1 cellular context compared by ENCODE assay signal in the genomic region with DNA sequence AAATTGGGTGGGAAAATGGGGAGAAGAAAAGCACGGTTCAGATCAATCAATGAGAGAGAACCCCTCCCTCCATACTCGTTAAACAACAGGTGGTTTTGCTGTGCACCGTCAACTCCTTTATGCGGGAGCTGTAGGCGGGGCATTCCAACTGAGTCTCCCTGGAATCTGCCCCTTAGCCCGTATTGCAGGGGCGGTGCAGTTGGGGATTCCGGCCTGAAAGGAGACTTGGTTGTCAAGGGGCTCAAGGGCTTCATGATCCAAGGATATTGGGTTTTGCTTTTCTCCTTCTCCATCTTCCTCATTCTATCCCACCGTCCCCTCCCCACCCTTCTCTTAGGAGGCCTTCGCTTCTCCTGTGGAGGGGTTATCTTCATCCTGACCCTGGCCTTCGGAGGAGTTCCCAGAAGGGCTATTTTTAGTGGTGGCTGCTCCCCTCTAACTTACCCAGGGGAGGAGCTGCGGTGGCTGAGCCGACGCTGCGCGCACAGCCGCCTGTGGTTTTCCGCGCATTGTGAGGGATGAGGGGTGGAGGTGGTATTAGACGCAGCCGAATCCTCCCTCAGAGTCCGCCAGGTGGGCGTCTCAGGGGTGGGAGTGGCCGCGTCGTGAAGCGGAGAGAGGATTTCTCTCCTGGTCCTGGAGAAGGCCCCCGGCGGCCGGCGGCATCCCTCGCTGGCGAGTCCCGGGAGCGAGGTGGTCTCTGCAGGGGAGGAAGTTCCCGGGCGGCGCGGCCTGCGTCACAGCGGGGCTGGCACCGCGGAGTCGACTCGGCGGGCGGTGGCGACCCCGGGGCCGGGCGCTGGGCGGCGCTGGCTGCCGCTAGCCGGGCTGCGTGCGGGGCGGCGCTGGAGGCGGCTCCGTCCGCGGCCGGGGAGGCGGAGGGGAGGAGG.
TF ChIP-seq lines count a peak whose summit lies in the region.

No MANE protein-coding gene starts in this region.

TF ChIP-seq in K562, 482 proteins besides CTCF, POLR2A, EP300 and RAD21 (continued from another document and continues in another):
- TF ChIP-seq SIRT6 (IDR thresholded peaks at IDR 0.05; ENCODE audit: low read depth, low read length) (no peak), FOXJ2 (tag; IDR thresholded peaks at IDR 0.05) (no peak), ZNF408 (CRISPR knock-in tag; IDR thresholded peaks at IDR 0.05; ENCODE audit: low read depth) (no peak), SREBF1 (IDR thresholded peaks at IDR 0.05; ENCODE audit: borderline replicate concordance, low read depth, low read length) (no peak), NCOR1 (IDR thresholded peaks at IDR 0.05) (no peak), BCOR (IDR thresholded peaks at IDR 0.05) (no peak), NRF1 (conservative IDR thresholded peaks at IDR 0.05 in 1 of 2, IDR thresholded peaks at IDR 0.05 in 1 of 2) (peak; percentile 83 to 84), SMARCA4 (IDR thresholded peaks at IDR 0.05) (no peak), ZEB2 (IDR thresholded peaks at IDR 0.05) (0 out of 2 replicates have a peak, but pooled peaks have one; percentile 46), POLR2AphosphoS5 (IDR thresholded peaks at IDR 0.05; ENCODE audit: control insufficient read depth, insufficient read depth, low read depth, low read length) (no peak), PURB (CRISPR knock-in tag; IDR thresholded peaks at IDR 0.05; ENCODE audit: low read depth) (no peak), ZNF75A (CRISPR knock-in tag; IDR thresholded peaks at IDR 0.05) (no peak), ARID2 (IDR thresholded peaks at IDR 0.05) (no peak), RBM17 (IDR thresholded peaks at IDR 0.05; ENCODE audit: borderline replicate concordance, low read depth, low read length) (no peak), CC2D1A (IDR thresholded peaks at IDR 0.05) (no peak), FOSL1 (tag; conservative IDR thresholded peaks at IDR 0.05) (no peak), CREB1 (IDR thresholded peaks at IDR 0.05) (peak; percentile 63; the same call in 1 of the 2 replicates), CREB1 (CRISPR knock-in tag; IDR thresholded peaks at IDR 0.05) (no peak), ZNF217 (CRISPR knock-in tag; IDR thresholded peaks at IDR 0.05) (no peak), NR4A1 (CRISPR knock-in tag; IDR thresholded peaks at IDR 0.05) (no peak), NR4A1 (tag; IDR thresholded peaks at IDR 0.05) (no peak), POLR2H (tag; IDR thresholded peaks at IDR 0.05; ENCODE audit: low read depth) (no peak), SIN3B (IDR thresholded peaks at IDR 0.05; ENCODE audit: low read depth) (no peak), CCNT2 (IDR thresholded peaks at IDR 0.05; ENCODE audit: borderline replicate concordance, extremely low read depth, insufficient read length, low read depth, low read length) (peak; percentile 29), ZNF24 (IDR thresholded peaks at IDR 0.05) (0 out of 2 replicates have a peak, but pooled peaks have one; percentile 17), RBFOX2 (IDR thresholded peaks at IDR 0.05; ENCODE audit: low read depth, low read length) (no peak), MEF2A (IDR thresholded peaks at IDR 0.05; ENCODE audit: control insufficient read depth, low read depth, low read length) (peak; percentile 68; the same call in 1 of the 2 replicates), FIP1L1 (IDR thresholded peaks at IDR 0.05; ENCODE audit: low read depth, low read length, poor library complexity, severe bottlenecking) (no peak), EP400 (IDR thresholded peaks at IDR 0.05) (no peak), CBFA2T3 (IDR thresholded peaks at IDR 0.05) (no peak)
- TF ChIP-seq, protein P1, sequence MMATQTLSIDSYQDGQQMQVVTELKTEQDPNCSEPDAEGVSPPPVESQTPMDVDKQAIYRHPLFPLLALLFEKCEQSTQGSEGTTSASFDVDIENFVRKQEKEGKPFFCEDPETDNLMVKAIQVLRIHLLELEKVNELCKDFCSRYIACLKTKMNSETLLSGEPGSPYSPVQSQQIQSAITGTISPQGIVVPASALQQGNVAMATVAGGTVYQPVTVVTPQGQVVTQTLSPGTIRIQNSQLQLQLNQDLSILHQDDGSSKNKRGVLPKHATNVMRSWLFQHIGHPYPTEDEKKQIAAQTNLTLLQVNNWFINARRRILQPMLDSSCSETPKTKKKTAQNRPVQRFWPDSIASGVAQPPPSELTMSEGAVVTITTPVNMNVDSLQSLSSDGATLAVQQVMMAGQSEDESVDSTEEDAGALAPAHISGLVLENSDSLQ (IDR thresholded peaks at IDR 0.05), result no peak
- TF ChIP-seq, protein P2, sequence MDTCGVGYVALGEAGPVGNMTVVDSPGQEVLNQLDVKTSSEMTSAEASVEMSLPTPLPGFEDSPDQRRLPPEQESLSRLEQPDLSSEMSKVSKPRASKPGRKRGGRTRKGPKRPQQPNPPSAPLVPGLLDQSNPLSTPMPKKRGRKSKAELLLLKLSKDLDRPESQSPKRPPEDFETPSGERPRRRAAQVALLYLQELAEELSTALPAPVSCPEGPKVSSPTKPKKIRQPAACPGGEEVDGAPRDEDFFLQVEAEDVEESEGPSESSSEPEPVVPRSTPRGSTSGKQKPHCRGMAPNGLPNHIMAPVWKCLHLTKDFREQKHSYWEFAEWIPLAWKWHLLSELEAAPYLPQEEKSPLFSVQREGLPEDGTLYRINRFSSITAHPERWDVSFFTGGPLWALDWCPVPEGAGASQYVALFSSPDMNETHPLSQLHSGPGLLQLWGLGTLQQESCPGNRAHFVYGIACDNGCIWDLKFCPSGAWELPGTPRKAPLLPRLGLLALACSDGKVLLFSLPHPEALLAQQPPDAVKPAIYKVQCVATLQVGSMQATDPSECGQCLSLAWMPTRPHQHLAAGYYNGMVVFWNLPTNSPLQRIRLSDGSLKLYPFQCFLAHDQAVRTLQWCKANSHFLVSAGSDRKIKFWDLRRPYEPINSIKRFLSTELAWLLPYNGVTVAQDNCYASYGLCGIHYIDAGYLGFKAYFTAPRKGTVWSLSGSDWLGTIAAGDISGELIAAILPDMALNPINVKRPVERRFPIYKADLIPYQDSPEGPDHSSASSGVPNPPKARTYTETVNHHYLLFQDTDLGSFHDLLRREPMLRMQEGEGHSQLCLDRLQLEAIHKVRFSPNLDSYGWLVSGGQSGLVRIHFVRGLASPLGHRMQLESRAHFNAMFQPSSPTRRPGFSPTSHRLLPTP (IDR thresholded peaks at IDR 0.05; ENCODE audit: borderline replicate concordance, extremely low read depth, insufficient read length), result no peak
- TF ChIP-seq, protein P3, sequence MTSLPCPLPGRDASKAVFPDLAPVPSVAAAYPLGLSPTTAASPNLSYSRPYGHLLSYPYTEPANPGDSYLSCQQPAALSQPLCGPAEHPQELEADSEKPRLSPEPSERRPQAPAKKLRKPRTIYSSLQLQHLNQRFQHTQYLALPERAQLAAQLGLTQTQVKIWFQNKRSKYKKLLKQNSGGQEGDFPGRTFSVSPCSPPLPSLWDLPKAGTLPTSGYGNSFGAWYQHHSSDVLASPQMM (CRISPR knock-in tag; IDR thresholded peaks at IDR 0.05), result no peak
- TF ChIP-seq, protein P4, sequence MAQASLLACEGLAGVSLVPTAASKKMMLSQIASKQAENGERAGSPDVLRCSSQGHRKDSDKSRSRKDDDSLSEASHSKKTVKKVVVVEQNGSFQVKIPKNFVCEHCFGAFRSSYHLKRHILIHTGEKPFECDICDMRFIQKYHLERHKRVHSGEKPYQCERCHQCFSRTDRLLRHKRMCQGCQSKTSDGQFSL (CRISPR knock-in tag; IDR thresholded peaks at IDR 0.05), result no peak
- TF ChIP-seq, protein P4 (tag; IDR thresholded peaks at IDR 0.05), result no peak
- TF ChIP-seq, protein P5, sequence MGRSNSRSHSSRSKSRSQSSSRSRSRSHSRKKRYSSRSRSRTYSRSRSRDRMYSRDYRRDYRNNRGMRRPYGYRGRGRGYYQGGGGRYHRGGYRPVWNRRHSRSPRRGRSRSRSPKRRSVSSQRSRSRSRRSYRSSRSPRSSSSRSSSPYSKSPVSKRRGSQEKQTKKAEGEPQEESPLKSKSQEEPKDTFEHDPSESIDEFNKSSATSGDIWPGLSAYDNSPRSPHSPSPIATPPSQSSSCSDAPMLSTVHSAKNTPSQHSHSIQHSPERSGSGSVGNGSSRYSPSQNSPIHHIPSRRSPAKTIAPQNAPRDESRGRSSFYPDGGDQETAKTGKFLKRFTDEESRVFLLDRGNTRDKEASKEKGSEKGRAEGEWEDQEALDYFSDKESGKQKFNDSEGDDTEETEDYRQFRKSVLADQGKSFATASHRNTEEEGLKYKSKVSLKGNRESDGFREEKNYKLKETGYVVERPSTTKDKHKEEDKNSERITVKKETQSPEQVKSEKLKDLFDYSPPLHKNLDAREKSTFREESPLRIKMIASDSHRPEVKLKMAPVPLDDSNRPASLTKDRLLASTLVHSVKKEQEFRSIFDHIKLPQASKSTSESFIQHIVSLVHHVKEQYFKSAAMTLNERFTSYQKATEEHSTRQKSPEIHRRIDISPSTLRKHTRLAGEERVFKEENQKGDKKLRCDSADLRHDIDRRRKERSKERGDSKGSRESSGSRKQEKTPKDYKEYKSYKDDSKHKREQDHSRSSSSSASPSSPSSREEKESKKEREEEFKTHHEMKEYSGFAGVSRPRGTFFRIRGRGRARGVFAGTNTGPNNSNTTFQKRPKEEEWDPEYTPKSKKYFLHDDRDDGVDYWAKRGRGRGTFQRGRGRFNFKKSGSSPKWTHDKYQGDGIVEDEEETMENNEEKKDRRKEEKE (IDR thresholded peaks at IDR 0.05; ENCODE audit: borderline replicate concordance in 1 of 2, control insufficient read depth in 1 of 2, low read depth in 2 of 2, low read length in 1 of 2), result no peak
- TF ChIP-seq, protein P6, sequence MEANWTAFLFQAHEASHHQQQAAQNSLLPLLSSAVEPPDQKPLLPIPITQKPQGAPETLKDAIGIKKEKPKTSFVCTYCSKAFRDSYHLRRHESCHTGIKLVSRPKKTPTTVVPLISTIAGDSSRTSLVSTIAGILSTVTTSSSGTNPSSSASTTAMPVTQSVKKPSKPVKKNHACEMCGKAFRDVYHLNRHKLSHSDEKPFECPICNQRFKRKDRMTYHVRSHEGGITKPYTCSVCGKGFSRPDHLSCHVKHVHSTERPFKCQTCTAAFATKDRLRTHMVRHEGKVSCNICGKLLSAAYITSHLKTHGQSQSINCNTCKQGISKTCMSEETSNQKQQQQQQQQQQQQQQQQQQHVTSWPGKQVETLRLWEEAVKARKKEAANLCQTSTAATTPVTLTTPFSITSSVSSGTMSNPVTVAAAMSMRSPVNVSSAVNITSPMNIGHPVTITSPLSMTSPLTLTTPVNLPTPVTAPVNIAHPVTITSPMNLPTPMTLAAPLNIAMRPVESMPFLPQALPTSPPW (CRISPR knock-in tag; IDR thresholded peaks at IDR 0.05), result peak; percentile 86
- TF ChIP-seq, protein P7, sequence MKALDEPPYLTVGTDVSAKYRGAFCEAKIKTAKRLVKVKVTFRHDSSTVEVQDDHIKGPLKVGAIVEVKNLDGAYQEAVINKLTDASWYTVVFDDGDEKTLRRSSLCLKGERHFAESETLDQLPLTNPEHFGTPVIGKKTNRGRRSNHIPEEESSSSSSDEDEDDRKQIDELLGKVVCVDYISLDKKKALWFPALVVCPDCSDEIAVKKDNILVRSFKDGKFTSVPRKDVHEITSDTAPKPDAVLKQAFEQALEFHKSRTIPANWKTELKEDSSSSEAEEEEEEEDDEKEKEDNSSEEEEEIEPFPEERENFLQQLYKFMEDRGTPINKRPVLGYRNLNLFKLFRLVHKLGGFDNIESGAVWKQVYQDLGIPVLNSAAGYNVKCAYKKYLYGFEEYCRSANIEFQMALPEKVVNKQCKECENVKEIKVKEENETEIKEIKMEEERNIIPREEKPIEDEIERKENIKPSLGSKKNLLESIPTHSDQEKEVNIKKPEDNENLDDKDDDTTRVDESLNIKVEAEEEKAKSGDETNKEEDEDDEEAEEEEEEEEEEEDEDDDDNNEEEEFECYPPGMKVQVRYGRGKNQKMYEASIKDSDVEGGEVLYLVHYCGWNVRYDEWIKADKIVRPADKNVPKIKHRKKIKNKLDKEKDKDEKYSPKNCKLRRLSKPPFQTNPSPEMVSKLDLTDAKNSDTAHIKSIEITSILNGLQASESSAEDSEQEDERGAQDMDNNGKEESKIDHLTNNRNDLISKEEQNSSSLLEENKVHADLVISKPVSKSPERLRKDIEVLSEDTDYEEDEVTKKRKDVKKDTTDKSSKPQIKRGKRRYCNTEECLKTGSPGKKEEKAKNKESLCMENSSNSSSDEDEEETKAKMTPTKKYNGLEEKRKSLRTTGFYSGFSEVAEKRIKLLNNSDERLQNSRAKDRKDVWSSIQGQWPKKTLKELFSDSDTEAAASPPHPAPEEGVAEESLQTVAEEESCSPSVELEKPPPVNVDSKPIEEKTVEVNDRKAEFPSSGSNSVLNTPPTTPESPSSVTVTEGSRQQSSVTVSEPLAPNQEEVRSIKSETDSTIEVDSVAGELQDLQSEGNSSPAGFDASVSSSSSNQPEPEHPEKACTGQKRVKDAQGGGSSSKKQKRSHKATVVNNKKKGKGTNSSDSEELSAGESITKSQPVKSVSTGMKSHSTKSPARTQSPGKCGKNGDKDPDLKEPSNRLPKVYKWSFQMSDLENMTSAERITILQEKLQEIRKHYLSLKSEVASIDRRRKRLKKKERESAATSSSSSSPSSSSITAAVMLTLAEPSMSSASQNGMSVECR (CRISPR knock-in tag; IDR thresholded peaks at IDR 0.05), result no peak
- TF ChIP-seq, protein P8, sequence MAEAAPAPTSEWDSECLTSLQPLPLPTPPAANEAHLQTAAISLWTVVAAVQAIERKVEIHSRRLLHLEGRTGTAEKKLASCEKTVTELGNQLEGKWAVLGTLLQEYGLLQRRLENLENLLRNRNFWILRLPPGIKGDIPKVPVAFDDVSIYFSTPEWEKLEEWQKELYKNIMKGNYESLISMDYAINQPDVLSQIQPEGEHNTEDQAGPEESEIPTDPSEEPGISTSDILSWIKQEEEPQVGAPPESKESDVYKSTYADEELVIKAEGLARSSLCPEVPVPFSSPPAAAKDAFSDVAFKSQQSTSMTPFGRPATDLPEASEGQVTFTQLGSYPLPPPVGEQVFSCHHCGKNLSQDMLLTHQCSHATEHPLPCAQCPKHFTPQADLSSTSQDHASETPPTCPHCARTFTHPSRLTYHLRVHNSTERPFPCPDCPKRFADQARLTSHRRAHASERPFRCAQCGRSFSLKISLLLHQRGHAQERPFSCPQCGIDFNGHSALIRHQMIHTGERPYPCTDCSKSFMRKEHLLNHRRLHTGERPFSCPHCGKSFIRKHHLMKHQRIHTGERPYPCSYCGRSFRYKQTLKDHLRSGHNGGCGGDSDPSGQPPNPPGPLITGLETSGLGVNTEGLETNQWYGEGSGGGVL (CRISPR knock-in tag; IDR thresholded peaks at IDR 0.05), result no peak
- TF ChIP-seq, protein P9, sequence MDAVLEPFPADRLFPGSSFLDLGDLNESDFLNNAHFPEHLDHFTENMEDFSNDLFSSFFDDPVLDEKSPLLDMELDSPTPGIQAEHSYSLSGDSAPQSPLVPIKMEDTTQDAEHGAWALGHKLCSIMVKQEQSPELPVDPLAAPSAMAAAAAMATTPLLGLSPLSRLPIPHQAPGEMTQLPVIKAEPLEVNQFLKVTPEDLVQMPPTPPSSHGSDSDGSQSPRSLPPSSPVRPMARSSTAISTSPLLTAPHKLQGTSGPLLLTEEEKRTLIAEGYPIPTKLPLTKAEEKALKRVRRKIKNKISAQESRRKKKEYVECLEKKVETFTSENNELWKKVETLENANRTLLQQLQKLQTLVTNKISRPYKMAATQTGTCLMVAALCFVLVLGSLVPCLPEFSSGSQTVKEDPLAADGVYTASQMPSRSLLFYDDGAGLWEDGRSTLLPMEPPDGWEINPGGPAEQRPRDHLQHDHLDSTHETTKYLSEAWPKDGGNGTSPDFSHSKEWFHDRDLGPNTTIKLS (IDR thresholded peaks at IDR 0.05; ENCODE audit: borderline replicate concordance, low read depth), result no peak
